Comparison of ENCODE assay signal across 8 cellular contexts in genomic region chr3:65170357-65171090, GRCh38.
DNase-seq lines count a peak whose midpoint lies in the region; ATAC-seq lines count a peak whose summit lies in the region.

No MANE protein-coding gene starts in this region.

- DNase-seq in AG20443 (ENCODE audit: low spot score) (peak; percentile 79), NCI-H524 treated with DMSO at 0.1 percent for 48 hours (lab: John Stamatoyannopoulos, UW) (peak; percentile 78), OCI-M2 (lab: John Stamatoyannopoulos, UW; ENCODE audit: unreplicated experiment) (no peak), NCI-H2081 (lab: John Stamatoyannopoulos, UW) (no peak)
- no peak for DNase-seq in activated T-cell treated with anti-CD3 and anti-CD28 coated beads, Interleukin-2, amount 50 U/mL, for 1 hour

- ATAC-seq in esophagus mucosa = peak; percentile 54
- no peak for ATAC-seq in HG02884 (IDR thresholded peaks at IDR 0.05; ENCODE audit: unreplicated experiment)

- H3K4me1 ChIP-seq in muscle layer of duodenum (ENCODE audit: control insufficient read depth in 1 of 2, insufficient read depth in 2 of 2, low read length in 2 of 2) = no peaks in the 10 kb centered on the region

- no peaks in the 10 kb centered on the region for H3K36me3 ChIP-seq in muscle layer of duodenum (ENCODE audit: control insufficient read depth in 1 of 2, insufficient read depth in 2 of 2, low read length in 2 of 2)

- peak overlapping the region; percentile 50 for H3K27ac ChIP-seq in muscle layer of duodenum (ENCODE audit: low read length)

- no peaks in the 10 kb centered on the region for H3K9me3 ChIP-seq in muscle layer of duodenum (ENCODE audit: control insufficient read depth in 1 of 2, low read length in 2 of 2)

- peak overlapping the region in 1 of 2 donors; percentile 7 for H3K4me3 ChIP-seq in muscle layer of duodenum (ENCODE audit: low read depth in 1 of 2, low read length in 2 of 2)

- no peaks in the 10 kb centered on the region for H3K27me3 ChIP-seq in muscle layer of duodenum (ENCODE audit: low read depth, low read length)

Comparison
In these comparisons a context has a peak if more than half of its experiments do, and no peak if none do; other contexts are left out.
1. DNase-seq: peak in AG20443 (single experiment) and NCI-H524 treated with DMSO at 0.1 percent for 48 hours (single experiment); none in activated T-cell treated with anti-CD3 and anti-CD28 coated beads, Interleukin-2, amount 50 U/mL, for 1 hour (single experiment), OCI-M2 (single experiment) and NCI-H2081 (0 of 2).